In genomic region chr3:189836795-189837194, GRCh38 we compare ENCODE assay signal across 25 cellular contexts.
"Had no signal": no experiment of that assay in that cellular context is flagged by ENCODE, and none has a peak within 500 bp of the region (broad histone marks: within the 10 kb centered on the region; RNA-seq: fewer than 3 reads in every experiment).

No MANE protein-coding gene starts in this region.

- H3K4me3 Mint-ChIP-seq: activated CD4-positive, alpha-beta T cell treated with anti-CD3 and anti-CD28 coated beads, Interleukin-2, amount 10 ng/mL, durations not matched to agents 7 days and 5 days; activated CD8-positive, alpha-beta T cell treated with anti-CD3 and anti-CD28 coated beads for 36 hours; activated naive CD8-positive, alpha-beta T cell; central memory CD8-positive, alpha-beta T cell; effector memory CD8-positive, alpha-beta T cell; natural killer cell; stimulated activated naive CD8-positive, alpha-beta T cell treated with anti-CD3 and anti-CD28 coated beads, Interleukin-15, Interleukin-2, amounts not matched to agents 100 ng/mL and 50 ng/mL, for 24 hours; T-cell; T-helper 2 cell treated with Interferon-gamma antibody and Interleukin-4, amounts not matched to agents 5 μg/mL and 100 μg/mL, for 36 hours had no signal

- H3K27me3 ChIP-seq: adrenal gland, ascending aorta, colonic mucosa, spleen, tibial artery had no signal

- H3K27ac ChIP-seq: adrenal gland, ascending aorta, colonic mucosa, dorsolateral prefrontal cortex, left ventricle myocardium inferior, spleen, tibial artery, WERI-Rb-1 had no signal

- H3K27ac Mint-ChIP-seq: activated CD4-positive, alpha-beta T cell treated with anti-CD3 and anti-CD28 coated beads, Interleukin-2, amount 10 ng/mL, durations not matched to agents 7 days and 5 days; activated CD8-positive, alpha-beta T cell treated with anti-CD3 and anti-CD28 coated beads for 36 hours; activated naive CD8-positive, alpha-beta T cell; effector memory CD8-positive, alpha-beta T cell; natural killer cell; progenitor cell of endocrine pancreas; stimulated activated naive CD8-positive, alpha-beta T cell treated with anti-CD3 and anti-CD28 coated beads, Interleukin-15, Interleukin-2, amounts not matched to agents 100 ng/mL and 50 ng/mL, for 24 hours; T-cell; T-helper 2 cell treated with Interferon-gamma antibody and Interleukin-4, amounts not matched to agents 5 μg/mL and 100 μg/mL, for 36 hours had no signal

- ATAC-seq: activated CD8-positive, alpha-beta T cell treated with anti-CD3 and anti-CD28 coated beads for 36 hours; effector memory CD8-positive, alpha-beta T cell; natural killer cell; T-cell had no signal

- H3K4me3 ChIP-seq: adrenal gland, ascending aorta, colonic mucosa, dorsolateral prefrontal cortex, left ventricle myocardium inferior, spleen, tibial artery had no signal

- DNase-seq: activated CD4-positive, alpha-beta T cell treated with anti-CD3 and anti-CD28 coated beads, Interleukin-2, amount 10 ng/mL, durations not matched to agents 7 days and 5 days; activated CD4-positive, CD25-positive, alpha-beta regulatory T cell treated with anti-CD3 and anti-CD28 coated beads, Interleukin-2, amount 50 U/mL, for 72 hours; activated CD8-positive, alpha-beta T cell treated with anti-CD3 and anti-CD28 coated beads for 36 hours; activated gamma-delta T cell treated with Interleukin-2 at 50 U/mL for 16 hours; adrenal gland; colonic mucosa; dorsolateral prefrontal cortex; effector memory CD8-positive, alpha-beta T cell; left ventricle myocardium inferior; midbrain; natural killer cell; spleen; stimulated activated CD4-positive, alpha-beta T cell treated with anti-CD3 and anti-CD28 coated beads, Interleukin-4, amount 100 ng/mL, for 24 hours; substantia nigra; T-cell; tibial artery; WERI-Rb-1 had no signal

- H3K4me1 Mint-ChIP-seq: central memory CD8-positive, alpha-beta T cell; natural killer cell; T-cell had no signal

- H3K4me1 ChIP-seq: ascending aorta, colonic mucosa, left ventricle myocardium inferior, spleen, tibial artery had no signal

- H3K9me3 Mint-ChIP-seq: activated CD4-positive, alpha-beta T cell treated with anti-CD3 and anti-CD28 coated beads, Interleukin-2, amount 10 ng/mL, durations not matched to agents 7 days and 5 days; activated CD8-positive, alpha-beta T cell treated with anti-CD3 and anti-CD28 coated beads for 36 hours; central memory CD8-positive, alpha-beta T cell; effector memory CD8-positive, alpha-beta T cell; stimulated activated naive CD8-positive, alpha-beta T cell treated with anti-CD3 and anti-CD28 coated beads, Interleukin-15, Interleukin-2, amounts not matched to agents 100 ng/mL and 50 ng/mL, for 24 hours; T-cell; T-helper 2 cell treated with Interferon-gamma antibody and Interleukin-4, amounts not matched to agents 5 μg/mL and 100 μg/mL, for 36 hours had no signal

- H3K36me3 ChIP-seq: adrenal gland, ascending aorta, colonic mucosa, left ventricle myocardium inferior, spleen, tibial artery, WERI-Rb-1 had no signal

- H3K36me3 Mint-ChIP-seq: activated naive CD8-positive, alpha-beta T cell; natural killer cell; T-cell had no signal

- FAIRE-seq: endothelial cell of umbilical vein, urothelium cell line had no signal

- H3K9me3 ChIP-seq: adrenal gland, ascending aorta, colonic mucosa, left ventricle myocardium inferior, spleen, tibial artery had no signal

- H3K27me3 Mint-ChIP-seq: activated CD4-positive, alpha-beta T cell treated with anti-CD3 and anti-CD28 coated beads, Interleukin-2, amount 10 ng/mL, durations not matched to agents 7 days and 5 days; T-cell had no signal
